Comparison of ENCODE assay signal across 1 cellular context in the genomic region with DNA sequence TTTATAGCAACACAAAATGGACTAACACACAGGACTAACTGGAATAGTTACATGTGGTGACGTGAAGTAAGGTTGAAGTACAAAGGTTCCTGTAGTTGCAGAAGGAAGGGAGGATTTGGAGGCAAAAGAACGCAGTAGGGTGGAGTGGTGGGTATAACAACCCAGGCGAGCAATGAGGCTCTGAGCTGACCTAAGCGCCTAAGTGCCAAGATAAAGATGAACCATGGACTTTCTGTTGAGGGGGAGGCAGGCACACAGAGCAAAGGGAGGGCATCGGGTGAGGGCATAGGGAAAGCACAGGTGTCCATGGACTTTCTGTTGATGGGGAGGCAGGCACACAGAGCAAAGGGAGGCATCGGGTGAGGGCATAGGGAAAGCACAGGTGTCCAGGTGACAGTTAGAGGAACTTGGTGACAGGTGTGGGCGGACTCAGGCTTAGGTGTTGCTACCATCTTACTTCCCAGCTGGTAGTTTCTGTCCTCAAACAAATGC.
TF ChIP-seq lines count a peak whose summit lies in the region.

No MANE protein-coding gene starts in this region.

TF ChIP-seq in WTC11, 78 proteins besides CTCF, POLR2A, EP300 and RAD21 (continued from another document):
- TF ChIP-seq ZSCAN18 (CRISPR knock-in tag; IDR thresholded peaks at IDR 0.05) (no peak), TP53 (CRISPR knock-in tag; IDR thresholded peaks at IDR 0.05) (no peak), RELA (CRISPR knock-in tag; IDR thresholded peaks at IDR 0.05; ENCODE audit: borderline replicate concordance) (no peak), FOXP1 (CRISPR knock-in tag; IDR thresholded peaks at IDR 0.05; ENCODE audit: borderline replicate concordance) (no peak), CREM (CRISPR knock-in tag; IDR thresholded peaks at IDR 0.05) (no peak)
- TF ChIP-seq, protein P1, sequence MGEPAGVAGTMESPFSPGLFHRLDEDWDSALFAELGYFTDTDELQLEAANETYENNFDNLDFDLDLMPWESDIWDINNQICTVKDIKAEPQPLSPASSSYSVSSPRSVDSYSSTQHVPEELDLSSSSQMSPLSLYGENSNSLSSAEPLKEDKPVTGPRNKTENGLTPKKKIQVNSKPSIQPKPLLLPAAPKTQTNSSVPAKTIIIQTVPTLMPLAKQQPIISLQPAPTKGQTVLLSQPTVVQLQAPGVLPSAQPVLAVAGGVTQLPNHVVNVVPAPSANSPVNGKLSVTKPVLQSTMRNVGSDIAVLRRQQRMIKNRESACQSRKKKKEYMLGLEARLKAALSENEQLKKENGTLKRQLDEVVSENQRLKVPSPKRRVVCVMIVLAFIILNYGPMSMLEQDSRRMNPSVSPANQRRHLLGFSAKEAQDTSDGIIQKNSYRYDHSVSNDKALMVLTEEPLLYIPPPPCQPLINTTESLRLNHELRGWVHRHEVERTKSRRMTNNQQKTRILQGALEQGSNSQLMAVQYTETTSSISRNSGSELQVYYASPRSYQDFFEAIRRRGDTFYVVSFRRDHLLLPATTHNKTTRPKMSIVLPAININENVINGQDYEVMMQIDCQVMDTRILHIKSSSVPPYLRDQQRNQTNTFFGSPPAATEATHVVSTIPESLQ (CRISPR knock-in tag; IDR thresholded peaks at IDR 0.05): no peak
- TF ChIP-seq, protein P2, sequence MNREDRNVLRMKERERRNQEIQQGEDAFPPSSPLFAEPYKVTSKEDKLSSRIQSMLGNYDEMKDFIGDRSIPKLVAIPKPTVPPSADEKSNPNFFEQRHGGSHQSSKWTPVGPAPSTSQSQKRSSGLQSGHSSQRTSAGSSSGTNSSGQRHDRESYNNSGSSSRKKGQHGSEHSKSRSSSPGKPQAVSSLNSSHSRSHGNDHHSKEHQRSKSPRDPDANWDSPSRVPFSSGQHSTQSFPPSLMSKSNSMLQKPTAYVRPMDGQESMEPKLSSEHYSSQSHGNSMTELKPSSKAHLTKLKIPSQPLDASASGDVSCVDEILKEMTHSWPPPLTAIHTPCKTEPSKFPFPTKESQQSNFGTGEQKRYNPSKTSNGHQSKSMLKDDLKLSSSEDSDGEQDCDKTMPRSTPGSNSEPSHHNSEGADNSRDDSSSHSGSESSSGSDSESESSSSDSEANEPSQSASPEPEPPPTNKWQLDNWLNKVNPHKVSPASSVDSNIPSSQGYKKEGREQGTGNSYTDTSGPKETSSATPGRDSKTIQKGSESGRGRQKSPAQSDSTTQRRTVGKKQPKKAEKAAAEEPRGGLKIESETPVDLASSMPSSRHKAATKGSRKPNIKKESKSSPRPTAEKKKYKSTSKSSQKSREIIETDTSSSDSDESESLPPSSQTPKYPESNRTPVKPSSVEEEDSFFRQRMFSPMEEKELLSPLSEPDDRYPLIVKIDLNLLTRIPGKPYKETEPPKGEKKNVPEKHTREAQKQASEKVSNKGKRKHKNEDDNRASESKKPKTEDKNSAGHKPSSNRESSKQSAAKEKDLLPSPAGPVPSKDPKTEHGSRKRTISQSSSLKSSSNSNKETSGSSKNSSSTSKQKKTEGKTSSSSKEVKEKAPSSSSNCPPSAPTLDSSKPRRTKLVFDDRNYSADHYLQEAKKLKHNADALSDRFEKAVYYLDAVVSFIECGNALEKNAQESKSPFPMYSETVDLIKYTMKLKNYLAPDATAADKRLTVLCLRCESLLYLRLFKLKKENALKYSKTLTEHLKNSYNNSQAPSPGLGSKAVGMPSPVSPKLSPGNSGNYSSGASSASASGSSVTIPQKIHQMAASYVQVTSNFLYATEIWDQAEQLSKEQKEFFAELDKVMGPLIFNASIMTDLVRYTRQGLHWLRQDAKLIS (CRISPR knock-in tag; IDR thresholded peaks at IDR 0.05; ENCODE audit: borderline replicate concordance): no peak
- TF ChIP-seq, protein P3, sequence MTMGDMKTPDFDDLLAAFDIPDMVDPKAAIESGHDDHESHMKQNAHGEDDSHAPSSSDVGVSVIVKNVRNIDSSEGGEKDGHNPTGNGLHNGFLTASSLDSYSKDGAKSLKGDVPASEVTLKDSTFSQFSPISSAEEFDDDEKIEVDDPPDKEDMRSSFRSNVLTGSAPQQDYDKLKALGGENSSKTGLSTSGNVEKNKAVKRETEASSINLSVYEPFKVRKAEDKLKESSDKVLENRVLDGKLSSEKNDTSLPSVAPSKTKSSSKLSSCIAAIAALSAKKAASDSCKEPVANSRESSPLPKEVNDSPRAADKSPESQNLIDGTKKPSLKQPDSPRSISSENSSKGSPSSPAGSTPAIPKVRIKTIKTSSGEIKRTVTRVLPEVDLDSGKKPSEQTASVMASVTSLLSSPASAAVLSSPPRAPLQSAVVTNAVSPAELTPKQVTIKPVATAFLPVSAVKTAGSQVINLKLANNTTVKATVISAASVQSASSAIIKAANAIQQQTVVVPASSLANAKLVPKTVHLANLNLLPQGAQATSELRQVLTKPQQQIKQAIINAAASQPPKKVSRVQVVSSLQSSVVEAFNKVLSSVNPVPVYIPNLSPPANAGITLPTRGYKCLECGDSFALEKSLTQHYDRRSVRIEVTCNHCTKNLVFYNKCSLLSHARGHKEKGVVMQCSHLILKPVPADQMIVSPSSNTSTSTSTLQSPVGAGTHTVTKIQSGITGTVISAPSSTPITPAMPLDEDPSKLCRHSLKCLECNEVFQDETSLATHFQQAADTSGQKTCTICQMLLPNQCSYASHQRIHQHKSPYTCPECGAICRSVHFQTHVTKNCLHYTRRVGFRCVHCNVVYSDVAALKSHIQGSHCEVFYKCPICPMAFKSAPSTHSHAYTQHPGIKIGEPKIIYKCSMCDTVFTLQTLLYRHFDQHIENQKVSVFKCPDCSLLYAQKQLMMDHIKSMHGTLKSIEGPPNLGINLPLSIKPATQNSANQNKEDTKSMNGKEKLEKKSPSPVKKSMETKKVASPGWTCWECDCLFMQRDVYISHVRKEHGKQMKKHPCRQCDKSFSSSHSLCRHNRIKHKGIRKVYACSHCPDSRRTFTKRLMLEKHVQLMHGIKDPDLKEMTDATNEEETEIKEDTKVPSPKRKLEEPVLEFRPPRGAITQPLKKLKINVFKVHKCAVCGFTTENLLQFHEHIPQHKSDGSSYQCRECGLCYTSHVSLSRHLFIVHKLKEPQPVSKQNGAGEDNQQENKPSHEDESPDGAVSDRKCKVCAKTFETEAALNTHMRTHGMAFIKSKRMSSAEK (CRISPR knock-in tag; IDR thresholded peaks at IDR 0.05; ENCODE audit: borderline replicate concordance): no peak
TF ChIP-seq in WTC11: peak in this region for 0.
